In genomic region chr4:103918214-103918613, GRCh38 we compare ENCODE assay signal across 30 cellular contexts.
"Had no signal": no experiment of that assay in that cellular context is flagged by ENCODE, and none has a peak within 500 bp of the region (broad histone marks: within the 10 kb centered on the region; RNA-seq: fewer than 3 reads in every experiment).

No MANE protein-coding gene starts in this region.

- H3K27ac ChIP-seq: adrenal gland, ascending aorta, body of pancreas, brain microvascular endothelial cell, breast epithelium, cardiac muscle cell had no signal

- DNase-seq: activated effector memory CD4-positive, alpha-beta T cell treated with anti-CD3 and anti-CD28 coated beads, Interleukin-2, amount 50 U/mL, for 16 hours; activated effector memory CD4-positive, alpha-beta T cell treated with Interleukin-2 at 50 U/mL for 16 hours; activated gamma-delta T cell; activated gamma-delta T cell treated with Interleukin-2 at 50 U/mL for 16 hours; activated naive CD4-positive, alpha-beta T cell; activated naive CD4-positive, alpha-beta T cell treated with anti-CD3 and anti-CD28 coated beads for 36 hours; activated naive CD4-positive, alpha-beta T cell treated with anti-CD3 and anti-CD28 coated beads, Interleukin-2, amount 10 ng/mL, durations not matched to agents 7 days and 5 days; activated naive CD4-positive, alpha-beta T cell treated with anti-CD3 and anti-CD28 coated beads, Interleukin-2, amount 50 U/mL, for 16 hours; activated naive CD4-positive, alpha-beta T cell treated with Interleukin-2 at 50 U/mL for 16 hours; activated naive CD8-positive, alpha-beta T cell treated with anti-CD3 and anti-CD28 coated beads for 36 hours; activated naive CD8-positive, alpha-beta T cell treated with anti-CD3 and anti-CD28 coated beads, Interleukin-2, amount 10 ng/mL, durations not matched to agents 7 days and 5 days; activated naive CD8-positive, alpha-beta T cell treated with anti-CD3 and anti-CD28 coated beads, Interleukin-2, amount 50 U/mL, for 24 hours; activated T-cell treated with anti-CD3 and anti-CD28 coated beads, Interleukin-2, amount 50 U/mL, for 1 hour; activated T-cell treated with anti-CD3 and anti-CD28 coated beads, Interleukin-2, amount 50 U/mL, for 24 hours; activated T-cell treated with anti-CD3 and anti-CD28 coated beads, Interleukin-2, amount 50 U/mL, for 4 hours; activated T-cell treated with anti-CD3 and anti-CD28 coated beads, Interleukin-2, amount 50 U/mL, for 48 hours; activated T-cell treated with anti-CD3 and anti-CD28 coated beads, Interleukin-2, amount 50 U/mL, for 72 hours; adrenal gland; amniotic stem cell; amygdala; anterior cingulate cortex; aorta; body of pancreas; brain microvascular endothelial cell; caudate nucleus; central memory CD4-positive, alpha-beta T cell; cerebellar nuclear complex had no signal

- H3K4me3 ChIP-seq: adrenal gland, ascending aorta, body of pancreas, breast epithelium, cardiac muscle cell had no signal

- H3K27me3 ChIP-seq: adrenal gland, ascending aorta, body of pancreas, brain microvascular endothelial cell, breast epithelium, cardiac muscle cell had no signal

- H3K9me3 ChIP-seq: adrenal gland, ascending aorta, body of pancreas, breast epithelium had no signal

- H3K36me3 ChIP-seq: adrenal gland, ascending aorta, brain microvascular endothelial cell, breast epithelium, cardiac muscle cell had no signal
